Comparison of ENCODE assay signal across 8 cellular contexts in the genomic region with DNA sequence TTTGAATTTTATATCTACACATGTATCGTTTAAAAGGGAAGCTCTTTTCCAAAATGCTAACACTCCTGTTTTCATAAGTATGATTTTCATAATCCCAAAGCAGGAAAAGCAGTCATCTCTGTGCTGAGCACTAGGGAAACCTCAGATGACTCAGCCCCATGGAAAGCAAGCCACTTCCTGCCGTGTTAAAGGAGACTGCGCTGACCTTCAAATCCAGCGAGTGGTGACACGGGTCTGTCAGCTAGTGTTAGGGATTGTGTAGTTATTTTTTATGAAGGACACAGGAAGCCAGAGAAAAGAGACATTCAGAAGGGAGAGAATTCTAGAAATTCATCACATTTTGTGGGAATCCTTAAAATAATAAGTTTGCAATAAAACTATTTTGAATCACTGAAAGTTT. TPM values are rescaled to one million over a fixed set of nuclear protein-coding genes. Genes with fewer than 3 reads are reported as not detected.
DNase-seq lines count a peak whose midpoint lies in the region; ATAC-seq lines count a peak whose summit lies in the region.

No MANE protein-coding gene starts in this region.

- DNase-seq in COLO829 (ENCODE audit: low spot score) (peak; percentile 77), NCI-H226 (peak; percentile 60), astrocyte of the hippocampus (ENCODE audit: low read depth, low spot score) (peak; percentile 62), left lobe of liver (ENCODE audit: low spot score) (no peak), NCI-H774 (lab: John Stamatoyannopoulos, UW) (no peak)

- peak; percentile 78 for ATAC-seq in left lobe of liver
- ATAC-seq in GM21576 (IDR thresholded peaks at IDR 0.05; ENCODE audit: unreplicated experiment): no peak
- ATAC-seq in GM19351 (IDR thresholded peaks at IDR 0.05; ENCODE audit: unreplicated experiment): no peak
- ATAC-seq in HG03571 (IDR thresholded peaks at IDR 0.05; ENCODE audit: unreplicated experiment): no peak

RNA-seq across cellular contexts. Expression of a gene that starts 57.0 kb away (rescaled TPM):
- total RNA-seq in left lobe of liver: 4.8 TPM

Comparison
In these comparisons a context has a peak if more than half of its experiments do, and no peak if none do; other contexts are left out.
1. DNase-seq: peak in COLO829 (single experiment), NCI-H226 (single experiment) and astrocyte of the hippocampus (single experiment); none in left lobe of liver (single experiment) and NCI-H774 (single experiment).